Comparison of ENCODE assay signal across 8 cellular contexts in the genomic region with DNA sequence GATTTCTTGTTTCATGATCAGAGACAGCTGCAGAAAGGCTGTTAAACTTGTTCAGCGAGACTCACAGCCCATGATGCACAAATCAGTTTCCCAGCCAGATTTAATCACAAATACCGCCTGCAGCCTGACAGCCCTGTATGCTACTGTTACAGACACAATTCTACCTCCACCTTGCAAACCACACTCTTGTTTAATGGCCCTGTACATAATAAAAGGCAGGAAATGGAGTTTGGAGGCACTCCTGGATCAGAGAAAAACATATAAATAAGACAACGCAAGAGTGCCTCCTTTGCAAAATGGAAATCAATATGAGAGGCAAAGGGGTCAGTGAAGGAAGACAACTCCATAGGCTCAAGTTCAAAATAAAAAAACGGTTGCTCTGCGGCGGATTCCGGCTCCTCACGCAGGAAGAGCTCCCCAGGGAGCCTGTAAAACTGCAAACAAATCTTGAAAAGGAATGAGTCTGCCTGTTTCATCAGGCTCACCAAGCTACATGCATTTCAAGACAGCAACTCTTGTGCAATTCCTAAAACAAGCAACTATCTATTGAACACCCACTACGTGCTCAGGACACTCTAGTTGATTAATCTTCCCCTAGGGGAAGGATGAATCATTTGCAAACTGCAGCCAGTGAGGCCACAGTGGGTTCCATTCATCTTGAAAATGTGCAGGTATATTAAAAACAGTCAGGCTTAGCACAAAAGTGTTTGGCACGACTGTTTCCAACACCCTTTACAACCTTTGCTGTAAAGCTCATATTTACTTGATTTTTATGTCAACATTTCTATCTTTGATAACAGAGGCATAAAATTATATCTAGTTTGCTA. TPM values are rescaled to one million over a fixed set of nuclear protein-coding genes. Genes with fewer than 3 reads are reported as not detected.
DNase-seq lines count a peak whose midpoint lies in the region; TF ChIP-seq lines count a peak whose summit lies in the region.

No MANE protein-coding gene starts in this region.

- intact Hi-C loops in dorsolateral prefrontal cortex (cut with DNase I) = no loop called here

- DNase-seq in NCI-H1436 (lab: John Stamatoyannopoulos, UW) = peak; percentile 37
- DNase-seq in NCI-H1436 treated with DMSO at 0.1 percent for 48 hours (lab: John Stamatoyannopoulos, UW) = no peak
- DNase-seq in NCI-H82 treated with DMSO at 0.1 percent for 48 hours (lab: John Stamatoyannopoulos, UW; ENCODE audit: unreplicated experiment) = peak; percentile 50
- DNase-seq in fibroblast of mammary gland (ENCODE audit: low read depth) = peak; percentile 99
- DNase-seq in stimulated activated naive CD4-positive, alpha-beta T cell treated with Interleukin-2 at 50 U/mL for 16 hours (lab: John Stamatoyannopoulos, UW) = no peak
- no peak for DNase-seq in activated CD4-positive, alpha-beta T cell treated with anti-CD3 and anti-CD28 coated beads for 48 hours
- DNase-seq in dorsolateral prefrontal cortex = no peak

- TF ChIP-seq CTCF in fibroblast of mammary gland (conservative IDR thresholded peaks at IDR 0.05; ENCODE audit: control insufficient read depth, insufficient read depth, low read depth, low read length) (no peak), dorsolateral prefrontal cortex (IDR thresholded peaks at IDR 0.05 in 54 of 56, conservative IDR thresholded peaks at IDR 0.05 in 2 of 56; ENCODE audit: low read depth in 1 of 56, partially characterized antibody in 56 of 56) (no peak)

- H3K27me3 ChIP-seq in dorsolateral prefrontal cortex = no peaks in the 10 kb centered on the region

- peak overlapping the region in 16 of 21 experiments; percentile 29 to 75 (median 52) for H3K27ac ChIP-seq in skin epidermis
- peak overlapping the region in 9 of 59 donors; percentile 1 to 58 (median 20) for H3K27ac ChIP-seq in dorsolateral prefrontal cortex

- H3K4me3 ChIP-seq in fibroblast of mammary gland (ENCODE audit: control insufficient read depth, low read depth, low read length) (no peak overlapping the region), skin epidermis (peak overlapping the region in 1 of 7 experiments; percentile 8), dorsolateral prefrontal cortex (no peak overlapping the region)

RNA-seq across cellular contexts. Expression of a gene that starts 37.5 kb away (rescaled TPM):
- total RNA-seq in dorsolateral prefrontal cortex = 10 to 100 TPM; 10.5 to 33.3 (median 21.0) TPM

Comparison
In these comparisons a context has a peak if more than half of its experiments do, and no peak if none do; other contexts are left out.
1. DNase-seq: peak in NCI-H1436 (single experiment), NCI-H82 treated with DMSO at 0.1 percent for 48 hours (single experiment) and fibroblast of mammary gland (single experiment); none in NCI-H1436 treated with DMSO at 0.1 percent for 48 hours (single experiment), stimulated activated naive CD4-positive, alpha-beta T cell treated with Interleukin-2 at 50 U/mL for 16 hours (single experiment), activated CD4-positive, alpha-beta T cell treated with anti-CD3 and anti-CD28 coated beads for 48 hours (single experiment) and dorsolateral prefrontal cortex (0 of 10).